6 cellular contexts compared by ENCODE assay signal in the genomic region with DNA sequence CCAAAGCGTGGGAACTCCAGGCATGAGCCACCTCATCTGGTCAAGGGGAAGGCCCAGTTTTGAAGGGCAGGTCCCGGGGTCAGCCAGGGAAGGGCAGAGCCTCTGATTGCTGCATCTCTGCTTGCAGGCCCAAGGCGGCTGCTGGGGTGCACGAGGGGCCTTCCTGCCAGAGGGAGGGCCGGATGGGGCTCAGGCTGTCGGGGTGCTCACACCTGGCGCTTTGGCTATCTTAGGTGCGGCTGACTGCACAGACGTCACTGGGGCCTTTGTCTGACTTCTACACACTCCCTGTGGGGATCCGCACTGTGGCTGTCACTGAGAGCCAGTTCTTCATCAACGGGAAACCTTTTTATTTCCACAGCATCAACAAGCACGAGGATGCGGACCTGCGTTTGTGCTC.
"Had no signal": no experiment of that assay in that cellular context is flagged by ENCODE, and none has a peak within 500 bp of the region (broad histone marks: within the 10 kb centered on the region; RNA-seq: fewer than 3 reads in every experiment).

No MANE protein-coding gene starts in this region.

- H3K4me1 Mint-ChIP-seq: IgD-negative memory B cell had no signal

- H3K4me3 ChIP-seq: K562 had no signal

- H3K27ac Mint-ChIP-seq: IgD-negative memory B cell had no signal

- H3K4me3 Mint-ChIP-seq: IgD-negative memory B cell had no signal

- DNase-seq: IMR-90, KBM-7 had no signal

- H3K27ac ChIP-seq: HL-60 had no signal

- H3K36me3 Mint-ChIP-seq: IgD-negative memory B cell had no signal

- ATAC-seq: HepG2, K562 had no signal

- H3K27me3 Mint-ChIP-seq: IgD-negative memory B cell had no signal
